In the genomic region with DNA sequence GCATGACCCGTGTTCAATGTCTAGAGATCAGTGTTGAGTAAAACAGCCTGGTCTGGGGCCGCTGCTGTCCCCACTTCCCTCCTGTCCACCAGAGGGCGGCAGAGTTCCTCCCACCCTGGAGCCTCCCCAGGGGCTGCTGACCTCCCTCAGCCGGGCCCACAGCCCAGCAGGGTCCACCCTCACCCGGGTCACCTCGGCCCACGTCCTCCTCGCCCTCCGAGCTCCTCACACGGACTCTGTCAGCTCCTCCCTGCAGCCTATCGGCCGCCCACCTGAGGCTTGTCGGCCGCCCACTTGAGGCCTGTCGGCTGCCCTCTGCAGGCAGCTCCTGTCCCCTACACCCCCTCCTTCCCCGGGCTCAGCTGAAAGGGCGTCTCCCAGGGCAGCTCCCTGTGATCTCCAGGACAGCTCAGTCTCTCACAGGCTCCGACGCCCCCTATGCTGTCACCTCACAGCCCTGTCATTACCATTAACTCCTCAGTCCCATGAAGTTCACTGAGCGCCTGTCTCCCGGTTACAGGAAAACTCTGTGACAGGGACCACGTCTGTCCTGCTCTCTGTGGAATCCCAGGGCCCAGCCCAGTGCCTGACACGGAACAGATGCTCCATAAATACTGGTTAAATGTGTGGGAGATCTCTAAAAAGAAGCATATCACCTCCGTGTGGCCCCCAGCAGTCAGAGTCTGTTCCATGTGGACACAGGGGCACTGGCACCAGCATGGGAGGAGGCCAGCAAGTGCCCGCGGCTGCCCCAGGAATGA, we compare ENCODE assay signal across 1 cellular context.
A peak's percentile ranks its signal among the peaks of the same experiment; 100 is the strongest.
TF ChIP-seq lines count a peak whose summit lies in the region.

No MANE protein-coding gene starts in this region.

TF ChIP-seq in K562, 482 proteins besides CTCF, POLR2A, EP300 and RAD21 (continued from another document and continues in another):
- TF ChIP-seq, protein P1, sequence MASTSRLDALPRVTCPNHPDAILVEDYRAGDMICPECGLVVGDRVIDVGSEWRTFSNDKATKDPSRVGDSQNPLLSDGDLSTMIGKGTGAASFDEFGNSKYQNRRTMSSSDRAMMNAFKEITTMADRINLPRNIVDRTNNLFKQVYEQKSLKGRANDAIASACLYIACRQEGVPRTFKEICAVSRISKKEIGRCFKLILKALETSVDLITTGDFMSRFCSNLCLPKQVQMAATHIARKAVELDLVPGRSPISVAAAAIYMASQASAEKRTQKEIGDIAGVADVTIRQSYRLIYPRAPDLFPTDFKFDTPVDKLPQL (IDR thresholded peaks at IDR 0.05; ENCODE audit: extremely low read depth, insufficient read length) = no peak
- TF ChIP-seq DIDO1 (tag; IDR thresholded peaks at IDR 0.05; ENCODE audit: low read depth) (no peak), BRF1 (IDR thresholded peaks at IDR 0.05; ENCODE audit: borderline replicate concordance, extremely low read depth, insufficient read length) (no peak), HDGF (IDR thresholded peaks at IDR 0.05) (no peak), PURB (CRISPR knock-in tag; IDR thresholded peaks at IDR 0.05; ENCODE audit: low read depth) (no peak), ZNF354B (CRISPR knock-in tag; IDR thresholded peaks at IDR 0.05) (no peak), CBX5 (IDR thresholded peaks at IDR 0.05; ENCODE audit: borderline replicate concordance, low read depth) (no peak), CCNT2 (IDR thresholded peaks at IDR 0.05; ENCODE audit: borderline replicate concordance, extremely low read depth, insufficient read length, low read depth, low read length) (no peak), ZSCAN32 (CRISPR knock-in tag; IDR thresholded peaks at IDR 0.05) (no peak), MTA3 (IDR thresholded peaks at IDR 0.05; ENCODE audit: borderline replicate concordance) (peak; percentile 86; the same call in 1 of the 2 replicates), LARP7 (IDR thresholded peaks at IDR 0.05) (peak; percentile 80; the same call in 1 of the 2 replicates), SMAD4 (CRISPR knock-in tag; conservative IDR thresholded peaks at IDR 0.05) (peak; percentile 56; the same call in 1 of the 2 replicates), ZNF764 (CRISPR knock-in tag; IDR thresholded peaks at IDR 0.05; ENCODE audit: low read depth) (no peak), SREBF2 (CRISPR knock-in tag; IDR thresholded peaks at IDR 0.05) (no peak), HNRNPK (IDR thresholded peaks at IDR 0.05; ENCODE audit: low read depth, low read length, poor library complexity, severe bottlenecking) (no peak), ZNF57 (CRISPR knock-in tag; IDR thresholded peaks at IDR 0.05) (no peak), KDM5B (IDR thresholded peaks at IDR 0.05; ENCODE audit: insufficient replicate concordance, low read depth, low read length) (no peak), CBFB (CRISPR knock-in tag; IDR thresholded peaks at IDR 0.05) (no peak), ESRRA (IDR thresholded peaks at IDR 0.05; ENCODE audit: borderline replicate concordance, low read depth) (no peak; the same call in 1 of the 2 replicates), CREBBP (IDR thresholded peaks at IDR 0.05; ENCODE audit: low read depth, low read length) (no peak)
- TF ChIP-seq, protein P2, sequence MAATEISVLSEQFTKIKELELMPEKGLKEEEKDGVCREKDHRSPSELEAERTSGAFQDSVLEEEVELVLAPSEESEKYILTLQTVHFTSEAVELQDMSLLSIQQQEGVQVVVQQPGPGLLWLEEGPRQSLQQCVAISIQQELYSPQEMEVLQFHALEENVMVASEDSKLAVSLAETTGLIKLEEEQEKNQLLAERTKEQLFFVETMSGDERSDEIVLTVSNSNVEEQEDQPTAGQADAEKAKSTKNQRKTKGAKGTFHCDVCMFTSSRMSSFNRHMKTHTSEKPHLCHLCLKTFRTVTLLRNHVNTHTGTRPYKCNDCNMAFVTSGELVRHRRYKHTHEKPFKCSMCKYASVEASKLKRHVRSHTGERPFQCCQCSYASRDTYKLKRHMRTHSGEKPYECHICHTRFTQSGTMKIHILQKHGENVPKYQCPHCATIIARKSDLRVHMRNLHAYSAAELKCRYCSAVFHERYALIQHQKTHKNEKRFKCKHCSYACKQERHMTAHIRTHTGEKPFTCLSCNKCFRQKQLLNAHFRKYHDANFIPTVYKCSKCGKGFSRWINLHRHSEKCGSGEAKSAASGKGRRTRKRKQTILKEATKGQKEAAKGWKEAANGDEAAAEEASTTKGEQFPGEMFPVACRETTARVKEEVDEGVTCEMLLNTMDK (IDR thresholded peaks at IDR 0.05; ENCODE audit: borderline replicate concordance, insufficient read depth, low read depth, low read length, poor library complexity, severe bottlenecking) = peak; percentile 62
- TF ChIP-seq, protein P3, sequence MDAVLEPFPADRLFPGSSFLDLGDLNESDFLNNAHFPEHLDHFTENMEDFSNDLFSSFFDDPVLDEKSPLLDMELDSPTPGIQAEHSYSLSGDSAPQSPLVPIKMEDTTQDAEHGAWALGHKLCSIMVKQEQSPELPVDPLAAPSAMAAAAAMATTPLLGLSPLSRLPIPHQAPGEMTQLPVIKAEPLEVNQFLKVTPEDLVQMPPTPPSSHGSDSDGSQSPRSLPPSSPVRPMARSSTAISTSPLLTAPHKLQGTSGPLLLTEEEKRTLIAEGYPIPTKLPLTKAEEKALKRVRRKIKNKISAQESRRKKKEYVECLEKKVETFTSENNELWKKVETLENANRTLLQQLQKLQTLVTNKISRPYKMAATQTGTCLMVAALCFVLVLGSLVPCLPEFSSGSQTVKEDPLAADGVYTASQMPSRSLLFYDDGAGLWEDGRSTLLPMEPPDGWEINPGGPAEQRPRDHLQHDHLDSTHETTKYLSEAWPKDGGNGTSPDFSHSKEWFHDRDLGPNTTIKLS (IDR thresholded peaks at IDR 0.05; ENCODE audit: borderline replicate concordance, low read depth) = peak; percentile 28; the same call in 1 of the 2 replicates
- TF ChIP-seq, protein P4, sequence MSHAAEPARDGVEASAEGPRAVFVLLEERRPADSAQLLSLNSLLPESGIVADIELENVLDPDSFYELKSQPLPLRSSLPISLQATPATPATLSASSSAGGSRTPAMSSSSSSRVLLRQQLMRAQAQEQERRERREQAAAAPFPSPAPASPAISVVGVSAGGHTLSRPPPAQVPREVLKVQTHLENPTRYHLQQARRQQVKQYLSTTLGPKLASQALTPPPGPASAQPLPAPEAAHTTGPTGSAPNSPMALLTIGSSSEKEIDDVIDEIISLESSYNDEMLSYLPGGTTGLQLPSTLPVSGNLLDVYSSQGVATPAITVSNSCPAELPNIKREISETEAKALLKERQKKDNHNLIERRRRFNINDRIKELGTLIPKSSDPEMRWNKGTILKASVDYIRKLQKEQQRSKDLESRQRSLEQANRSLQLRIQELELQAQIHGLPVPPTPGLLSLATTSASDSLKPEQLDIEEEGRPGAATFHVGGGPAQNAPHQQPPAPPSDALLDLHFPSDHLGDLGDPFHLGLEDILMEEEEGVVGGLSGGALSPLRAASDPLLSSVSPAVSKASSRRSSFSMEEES (CRISPR knock-in tag; IDR thresholded peaks at IDR 0.05) = no peak
- TF ChIP-seq, protein P5, sequence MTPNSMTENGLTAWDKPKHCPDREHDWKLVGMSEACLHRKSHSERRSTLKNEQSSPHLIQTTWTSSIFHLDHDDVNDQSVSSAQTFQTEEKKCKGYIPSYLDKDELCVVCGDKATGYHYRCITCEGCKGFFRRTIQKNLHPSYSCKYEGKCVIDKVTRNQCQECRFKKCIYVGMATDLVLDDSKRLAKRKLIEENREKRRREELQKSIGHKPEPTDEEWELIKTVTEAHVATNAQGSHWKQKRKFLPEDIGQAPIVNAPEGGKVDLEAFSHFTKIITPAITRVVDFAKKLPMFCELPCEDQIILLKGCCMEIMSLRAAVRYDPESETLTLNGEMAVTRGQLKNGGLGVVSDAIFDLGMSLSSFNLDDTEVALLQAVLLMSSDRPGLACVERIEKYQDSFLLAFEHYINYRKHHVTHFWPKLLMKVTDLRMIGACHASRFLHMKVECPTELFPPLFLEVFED (CRISPR knock-in tag; conservative IDR thresholded peaks at IDR 0.05) = no peak
- TF ChIP-seq, protein P6, sequence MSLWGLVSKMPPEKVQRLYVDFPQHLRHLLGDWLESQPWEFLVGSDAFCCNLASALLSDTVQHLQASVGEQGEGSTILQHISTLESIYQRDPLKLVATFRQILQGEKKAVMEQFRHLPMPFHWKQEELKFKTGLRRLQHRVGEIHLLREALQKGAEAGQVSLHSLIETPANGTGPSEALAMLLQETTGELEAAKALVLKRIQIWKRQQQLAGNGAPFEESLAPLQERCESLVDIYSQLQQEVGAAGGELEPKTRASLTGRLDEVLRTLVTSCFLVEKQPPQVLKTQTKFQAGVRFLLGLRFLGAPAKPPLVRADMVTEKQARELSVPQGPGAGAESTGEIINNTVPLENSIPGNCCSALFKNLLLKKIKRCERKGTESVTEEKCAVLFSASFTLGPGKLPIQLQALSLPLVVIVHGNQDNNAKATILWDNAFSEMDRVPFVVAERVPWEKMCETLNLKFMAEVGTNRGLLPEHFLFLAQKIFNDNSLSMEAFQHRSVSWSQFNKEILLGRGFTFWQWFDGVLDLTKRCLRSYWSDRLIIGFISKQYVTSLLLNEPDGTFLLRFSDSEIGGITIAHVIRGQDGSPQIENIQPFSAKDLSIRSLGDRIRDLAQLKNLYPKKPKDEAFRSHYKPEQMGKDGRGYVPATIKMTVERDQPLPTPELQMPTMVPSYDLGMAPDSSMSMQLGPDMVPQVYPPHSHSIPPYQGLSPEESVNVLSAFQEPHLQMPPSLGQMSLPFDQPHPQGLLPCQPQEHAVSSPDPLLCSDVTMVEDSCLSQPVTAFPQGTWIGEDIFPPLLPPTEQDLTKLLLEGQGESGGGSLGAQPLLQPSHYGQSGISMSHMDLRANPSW (CRISPR knock-in tag; IDR thresholded peaks at IDR 0.05) = no peak
- TF ChIP-seq, protein P7, sequence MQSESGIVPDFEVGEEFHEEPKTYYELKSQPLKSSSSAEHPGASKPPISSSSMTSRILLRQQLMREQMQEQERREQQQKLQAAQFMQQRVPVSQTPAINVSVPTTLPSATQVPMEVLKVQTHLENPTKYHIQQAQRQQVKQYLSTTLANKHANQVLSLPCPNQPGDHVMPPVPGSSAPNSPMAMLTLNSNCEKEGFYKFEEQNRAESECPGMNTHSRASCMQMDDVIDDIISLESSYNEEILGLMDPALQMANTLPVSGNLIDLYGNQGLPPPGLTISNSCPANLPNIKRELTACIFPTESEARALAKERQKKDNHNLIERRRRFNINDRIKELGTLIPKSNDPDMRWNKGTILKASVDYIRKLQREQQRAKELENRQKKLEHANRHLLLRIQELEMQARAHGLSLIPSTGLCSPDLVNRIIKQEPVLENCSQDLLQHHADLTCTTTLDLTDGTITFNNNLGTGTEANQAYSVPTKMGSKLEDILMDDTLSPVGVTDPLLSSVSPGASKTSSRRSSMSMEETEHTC (IDR thresholded peaks at IDR 0.05) = no peak
- TF ChIP-seq, protein P8, sequence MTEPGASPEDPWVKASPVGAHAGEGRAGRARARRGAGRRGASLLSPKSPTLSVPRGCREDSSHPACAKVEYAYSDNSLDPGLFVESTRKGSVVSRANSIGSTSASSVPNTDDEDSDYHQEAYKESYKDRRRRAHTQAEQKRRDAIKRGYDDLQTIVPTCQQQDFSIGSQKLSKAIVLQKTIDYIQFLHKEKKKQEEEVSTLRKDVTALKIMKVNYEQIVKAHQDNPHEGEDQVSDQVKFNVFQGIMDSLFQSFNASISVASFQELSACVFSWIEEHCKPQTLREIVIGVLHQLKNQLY (CRISPR knock-in tag; conservative IDR thresholded peaks at IDR 0.05) = no peak
- TF ChIP-seq, protein P9, sequence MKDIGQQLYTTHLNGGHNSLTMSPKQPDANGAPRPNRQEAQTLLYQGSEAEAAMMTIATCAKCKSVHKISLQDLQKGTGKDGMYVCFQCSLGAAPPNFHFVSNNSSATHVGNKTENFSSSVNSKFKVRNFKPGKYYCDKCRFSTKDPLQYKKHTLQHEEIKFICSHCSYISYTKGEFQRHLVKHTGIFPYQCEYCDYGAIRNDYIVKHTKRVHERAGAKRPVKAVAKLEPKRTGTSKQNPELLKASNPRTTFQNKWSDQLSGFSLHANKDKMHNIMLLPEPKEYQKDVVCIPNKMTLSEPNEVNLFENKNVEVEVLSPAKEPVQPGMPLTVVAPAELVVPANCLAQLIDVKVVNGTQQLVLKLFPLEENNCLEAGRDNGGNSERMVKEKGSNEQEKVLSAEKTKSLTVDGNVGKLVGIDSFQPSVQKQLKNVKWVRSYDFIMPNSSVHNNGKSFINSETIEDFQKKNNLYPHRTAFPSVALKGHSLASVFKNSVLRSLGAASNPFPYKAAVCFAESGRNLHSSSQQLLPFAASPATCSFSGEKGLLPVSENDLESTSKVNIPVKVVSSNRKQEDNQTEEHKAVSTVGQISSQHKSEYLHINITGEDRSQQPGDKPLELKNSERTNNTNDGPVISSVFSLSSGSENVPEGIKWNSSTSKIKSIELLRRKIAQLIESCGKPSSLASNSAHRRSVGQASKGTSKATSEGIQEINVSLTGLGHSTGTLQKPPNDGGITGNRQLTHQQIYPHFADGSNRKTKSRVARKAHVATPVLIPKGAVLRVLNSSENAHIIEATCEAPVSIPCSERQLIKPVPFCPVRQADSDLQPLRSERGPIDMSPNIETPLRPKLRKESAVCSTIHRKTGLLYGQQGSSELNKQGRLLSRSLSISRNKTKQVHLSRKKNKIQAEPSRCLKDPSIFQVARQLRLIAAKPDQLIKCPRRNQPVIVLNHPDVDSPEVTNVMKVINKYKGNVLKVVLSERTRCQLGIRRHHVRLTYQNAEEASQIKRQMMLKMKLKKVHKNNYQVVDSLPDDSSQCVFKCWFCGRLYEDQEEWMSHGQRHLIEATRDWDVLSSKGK (CRISPR knock-in tag; IDR thresholded peaks at IDR 0.05) = no peak
- TF ChIP-seq, protein P10, sequence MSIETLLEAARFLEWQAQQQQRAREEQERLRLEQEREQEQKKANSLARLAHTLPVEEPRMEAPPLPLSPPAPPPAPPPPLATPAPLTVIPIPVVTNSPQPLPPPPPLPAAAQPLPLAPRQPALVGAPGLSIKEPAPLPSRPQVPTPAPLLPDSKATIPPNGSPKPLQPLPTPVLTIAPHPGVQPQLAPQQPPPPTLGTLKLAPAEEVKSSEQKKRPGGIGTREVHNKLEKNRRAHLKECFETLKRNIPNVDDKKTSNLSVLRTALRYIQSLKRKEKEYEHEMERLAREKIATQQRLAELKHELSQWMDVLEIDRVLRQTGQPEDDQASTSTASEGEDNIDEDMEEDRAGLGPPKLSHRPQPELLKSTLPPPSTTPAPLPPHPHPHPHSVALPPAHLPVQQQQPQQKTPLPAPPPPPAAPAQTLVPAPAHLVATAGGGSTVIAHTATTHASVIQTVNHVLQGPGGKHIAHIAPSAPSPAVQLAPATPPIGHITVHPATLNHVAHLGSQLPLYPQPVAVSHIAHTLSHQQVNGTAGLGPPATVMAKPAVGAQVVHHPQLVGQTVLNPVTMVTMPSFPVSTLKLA (conservative IDR thresholded peaks at IDR 0.05) = no peak
- TF ChIP-seq, protein P11, sequence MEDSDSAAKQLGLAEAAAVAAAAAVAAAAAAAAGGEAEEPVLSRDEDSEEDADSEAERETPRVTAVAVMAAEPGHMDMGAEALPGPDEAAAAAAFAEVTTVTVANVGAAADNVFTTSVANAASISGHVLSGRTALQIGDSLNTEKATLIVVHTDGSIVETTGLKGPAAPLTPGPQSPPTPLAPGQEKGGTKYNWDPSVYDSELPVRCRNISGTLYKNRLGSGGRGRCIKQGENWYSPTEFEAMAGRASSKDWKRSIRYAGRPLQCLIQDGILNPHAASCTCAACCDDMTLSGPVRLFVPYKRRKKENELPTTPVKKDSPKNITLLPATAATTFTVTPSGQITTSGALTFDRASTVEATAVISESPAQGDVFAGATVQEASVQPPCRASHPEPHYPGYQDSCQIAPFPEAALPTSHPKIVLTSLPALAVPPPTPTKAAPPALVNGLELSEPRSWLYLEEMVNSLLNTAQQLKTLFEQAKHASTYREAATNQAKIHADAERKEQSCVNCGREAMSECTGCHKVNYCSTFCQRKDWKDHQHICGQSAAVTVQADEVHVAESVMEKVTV (CRISPR knock-in tag; IDR thresholded peaks at IDR 0.05) = no peak
